8 cellular contexts compared by ENCODE assay signal in genomic region chr15:101088788-101089578, GRCh38.
DNase-seq lines count a peak whose midpoint lies in the region; ATAC-seq, FAIRE-seq and TF ChIP-seq lines count a peak whose summit lies in the region.

No MANE protein-coding gene starts in this region.

- H3K4me1 ChIP-seq in Peyer's patch (peaks cover 0 to 5% (median 0%) of the 10 kb centered on the region in 4 donors), parathyroid adenoma (no peaks in the 10 kb centered on the region), tibial artery (peaks cover 0 to 30% (median 11%) of the 10 kb centered on the region in 4 donors)

- TF ChIP-seq POLR2A in Peyer's patch (IDR thresholded peaks at IDR 0.05) = no peak

- FAIRE-seq in frontal cortex (lab: Jason Lieb, UNC) = no peak

- peaks cover 4% of the 10 kb centered on the region for H3K27me3 Mint-ChIP-seq in activated T-helper 17 cell treated with anti-CD3 and anti-CD28 coated beads, Interleukin-2, amount 50 U/mL, for 72 hours

- TF ChIP-seq CTCF in Peyer's patch (IDR thresholded peaks at IDR 0.05) (peak; percentile 93 to 100 (median 97)), parathyroid adenoma (IDR thresholded peaks at IDR 0.05) (peak; percentile 84), tibial artery (IDR thresholded peaks at IDR 0.05) (peak; percentile 99 to 100)

- H3K27me3 ChIP-seq in Peyer's patch (no peaks in the 10 kb centered on the region), parathyroid adenoma (ENCODE audit: control insufficient read depth, insufficient read depth, low read length) (no peaks in the 10 kb centered on the region), tibial artery (no peaks in the 10 kb centered on the region)

- H3K27ac Mint-ChIP-seq in activated T-helper 17 cell treated with anti-CD3 and anti-CD28 coated beads, Interleukin-2, amount 50 U/mL, for 72 hours = peak overlapping the region; percentile 33

- ATAC-seq in GM18511 (IDR thresholded peaks at IDR 0.05; ENCODE audit: unreplicated experiment) = peak; percentile 92
- peak; percentile 64 for ATAC-seq in HG03442 (IDR thresholded peaks at IDR 0.05; ENCODE audit: unreplicated experiment)
- peak; percentile 94 for ATAC-seq in activated T-helper 17 cell treated with anti-CD3 and anti-CD28 coated beads, Interleukin-2, amount 50 U/mL, for 72 hours (replicated peaks)

- H3K9me3 ChIP-seq in Peyer's patch (no peaks in the 10 kb centered on the region), parathyroid adenoma (ENCODE audit: control insufficient read depth, low read length) (no peaks in the 10 kb centered on the region), tibial artery (no peaks in the 10 kb centered on the region)

- H3K27ac ChIP-seq in Peyer's patch (no peak overlapping the region), parathyroid adenoma (no peak overlapping the region), tibial artery (no peak overlapping the region)

- H3K4me3 Mint-ChIP-seq in activated T-helper 17 cell treated with anti-CD3 and anti-CD28 coated beads, Interleukin-2, amount 50 U/mL, for 72 hours = no peak overlapping the region

- peak overlapping the region; percentile 68 for H2AFZ ChIP-seq in parathyroid adenoma

- intact Hi-C loops in tibial artery (cut with DNase I; ENCODE audit: low total_unique reads) = loop anchor here (5.0 kb wide), 1 partner anchor 77 kb away; no protein-coding TSS in a partner anchor

- H3K4me1 Mint-ChIP-seq in activated T-helper 17 cell treated with anti-CD3 and anti-CD28 coated beads, Interleukin-2, amount 50 U/mL, for 72 hours = no peaks in the 10 kb centered on the region

- no peaks in the 10 kb centered on the region for H3K79me2 ChIP-seq in parathyroid adenoma

- no peaks in the 10 kb centered on the region for H3K36me3 ChIP-seq in Peyer's patch
- no peaks in the 10 kb centered on the region for H3K36me3 ChIP-seq in parathyroid adenoma (ENCODE audit: control insufficient read depth, insufficient read depth, low read length)
- no peaks in the 10 kb centered on the region for H3K36me3 ChIP-seq in tibial artery

- peak; percentile 57 for DNase-seq in ACHN
- peak; percentile 65 to 87 (median 85) for DNase-seq in Peyer's patch
- peak; percentile 67 to 75 for DNase-seq in frontal cortex (ENCODE audit: low spot score in 2 of 2)
- DNase-seq in tibial artery = peak; percentile 65 to 84

- no peaks in the 10 kb centered on the region for H3K36me3 Mint-ChIP-seq in activated T-helper 17 cell treated with anti-CD3 and anti-CD28 coated beads, Interleukin-2, amount 50 U/mL, for 72 hours (ENCODE audit: low read depth)

- H3K4me3 ChIP-seq in Peyer's patch (peak overlapping the region in 3 of 4 donors; percentile 6 to 43 (median 32)), parathyroid adenoma (ENCODE audit: low read depth, low read length) (no peak overlapping the region), tibial artery (peak overlapping the region in 1 of 2 donors; percentile 33)

- in situ Hi-C loops in ACHN (cut with HindIII; ENCODE audit: low pct_ligation_motif_present, low pct_unique_long_range_greater_than_20kb, low sequenced_read_pairs) = no loop called here

- H3K4me2 ChIP-seq in parathyroid adenoma (ENCODE audit: low read length) = no peak overlapping the region

- no peak overlapping the region for H3K9ac ChIP-seq in parathyroid adenoma

- H3K9me3 Mint-ChIP-seq in activated T-helper 17 cell treated with anti-CD3 and anti-CD28 coated beads, Interleukin-2, amount 50 U/mL, for 72 hours = no peaks in the 10 kb centered on the region
